8 cellular contexts compared by ENCODE assay signal in the genomic region with DNA sequence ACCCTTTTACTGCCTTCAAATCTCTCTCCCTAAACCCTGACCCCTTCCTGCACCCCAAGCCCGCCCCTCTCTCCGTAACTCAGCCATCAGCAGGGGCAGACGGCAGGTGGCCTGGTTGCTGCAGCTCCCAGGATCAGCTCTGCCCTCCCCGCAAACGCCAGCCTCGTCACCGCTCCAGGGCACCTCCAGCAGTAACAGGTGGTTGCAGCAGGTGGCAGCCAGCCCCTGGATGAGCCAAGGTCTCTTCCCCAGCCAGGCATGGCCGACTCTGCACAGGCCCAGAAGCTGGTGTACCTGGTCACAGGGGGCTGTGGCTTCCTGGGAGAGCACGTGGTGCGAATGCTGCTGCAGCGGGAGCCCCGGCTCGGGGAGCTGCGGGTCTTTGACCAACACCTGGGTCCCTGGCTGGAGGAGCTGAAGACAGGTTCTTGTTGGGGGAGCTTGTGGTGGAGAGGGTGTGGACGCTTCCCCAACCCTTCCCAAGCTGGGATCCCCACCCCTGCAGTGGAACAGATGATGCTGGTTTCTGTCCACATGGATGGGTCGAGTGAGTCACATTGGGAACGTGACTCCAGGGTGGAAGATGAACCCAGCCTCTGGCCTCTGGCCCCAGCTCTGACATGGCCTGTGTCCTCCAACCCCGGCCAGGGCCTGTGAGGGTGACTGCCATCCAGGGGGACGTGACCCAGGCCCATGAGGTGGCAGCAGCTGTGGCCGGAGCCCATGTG. TPM values are rescaled to one million over a fixed set of nuclear protein-coding genes. Genes with fewer than 3 reads are reported as not detected.
DNase-seq lines count a peak whose midpoint lies in the region; ATAC-seq and TF ChIP-seq lines count a peak whose summit lies in the region.

No MANE protein-coding gene starts in this region.

- no peaks in the 10 kb centered on the region for H3K4me1 Mint-ChIP-seq in activated T-helper 17 cell treated with anti-CD3 and anti-CD28 coated beads, Interleukin-2, amount 50 U/mL, for 72 hours

- peaks cover 32% of the 10 kb centered on the region for H3K4me1 ChIP-seq in suprapubic skin

- H3K9me3 ChIP-seq in suprapubic skin, result no peaks in the 10 kb centered on the region

- peaks cover 40% of the 10 kb centered on the region for H3K36me3 ChIP-seq in suprapubic skin

- no peaks in the 10 kb centered on the region for H3K9me3 Mint-ChIP-seq in activated T-helper 17 cell treated with anti-CD3 and anti-CD28 coated beads, Interleukin-2, amount 50 U/mL, for 72 hours

- no peaks in the 10 kb centered on the region for H3K27me3 ChIP-seq in suprapubic skin

- no peaks in the 10 kb centered on the region for H3K27me3 Mint-ChIP-seq in activated T-helper 17 cell treated with anti-CD3 and anti-CD28 coated beads, Interleukin-2, amount 50 U/mL, for 72 hours

- 41% methylated on average over 11 of the region's 20 CpGs for WGBS in suprapubic skin

- TF ChIP-seq POLR2A in NB4 (IDR thresholded peaks at IDR 0.05; ENCODE audit: extremely low read depth, insufficient read length) (no peak), suprapubic skin (IDR thresholded peaks at IDR 0.05) (no peak)

- H3K27ac Mint-ChIP-seq in activated T-helper 17 cell treated with anti-CD3 and anti-CD28 coated beads, Interleukin-2, amount 50 U/mL, for 72 hours, result no peak overlapping the region

- TF ChIP-seq CTCF in NB4 (IDR thresholded peaks at IDR 0.05; ENCODE audit: low read depth, low read length), result no peak
- TF ChIP-seq CTCF in suprapubic skin (IDR thresholded peaks at IDR 0.05), result no peak

- TF ChIP-seq EP300 in suprapubic skin (IDR thresholded peaks at IDR 0.05), result no peak

- DNase-seq in COLO668 (lab: John Stamatoyannopoulos, UW; ENCODE audit: unreplicated experiment), result peak; percentile 88
- peak; percentile 38 for DNase-seq in NB4 (ENCODE audit: low read depth)
- DNase-seq in iPS-NIHi11 (ENCODE audit: low spot score), result peak; percentile 87
- DNase-seq in suprapubic skin (ENCODE audit: low spot score in 2 of 2), result peak in 1 of 2 donors; percentile 78
- DNase-seq in stimulated activated CD4-positive, alpha-beta T cell treated with anti-CD3 and anti-CD28 coated beads, Interleukin-1b, Interleukin-23, amount 100 ng/mL, for 48 hours, result no peak
- DNase-seq in GM19238 (ENCODE audit: insufficient read length, low spot score), result no peak

- H3K27ac ChIP-seq in suprapubic skin, result peak overlapping the region; percentile 70

- H3K4me3 Mint-ChIP-seq in activated T-helper 17 cell treated with anti-CD3 and anti-CD28 coated beads, Interleukin-2, amount 50 U/mL, for 72 hours, result peak overlapping the region; percentile 32

- ATAC-seq in activated T-helper 17 cell treated with anti-CD3 and anti-CD28 coated beads, Interleukin-2, amount 50 U/mL, for 72 hours (replicated peaks), result peak; percentile 30
- no peak for ATAC-seq in HG02938 (IDR thresholded peaks at IDR 0.05; ENCODE audit: unreplicated experiment)

- H3K36me3 Mint-ChIP-seq in activated T-helper 17 cell treated with anti-CD3 and anti-CD28 coated beads, Interleukin-2, amount 50 U/mL, for 72 hours (ENCODE audit: low read depth), result peaks cover 36% of the 10 kb centered on the region

- no peak overlapping the region for H3K4me3 ChIP-seq in NB4 (ENCODE audit: low read depth, low read length)
- H3K4me3 ChIP-seq in suprapubic skin, result peak overlapping the region; percentile 55

RNA-seq across cellular contexts. Expression of a gene that starts 0.6 kb away (rescaled TPM):
- 1 to 10 TPM; 8.8 TPM for total RNA-seq in activated T-helper 17 cell treated with anti-CD3 and anti-CD28 coated beads, Interleukin-2, amount 50 U/mL, for 72 hours
- total RNA-seq in suprapubic skin, result 10 to 100 TPM; 13.2 to 20.8 (median 16.0) TPM

RNA-seq across cellular contexts. Expression of a gene that starts 24.9 kb away (rescaled TPM):
- total RNA-seq in activated T-helper 17 cell treated with anti-CD3 and anti-CD28 coated beads, Interleukin-2, amount 50 U/mL, for 72 hours, result under 1 TPM; 0.17 to 0.95 TPM
- 1 to 10 TPM in 2 of 4 donors, under 1 TPM in 2; 0.55 to 3.5 (median 2.0) TPM for total RNA-seq in suprapubic skin

RNA-seq across cellular contexts. Expression of a gene that starts 28.0 kb away (rescaled TPM):
- 10 to 100 TPM; 27.5 to 33.7 TPM for total RNA-seq in activated T-helper 17 cell treated with anti-CD3 and anti-CD28 coated beads, Interleukin-2, amount 50 U/mL, for 72 hours
- total RNA-seq in suprapubic skin, result 10 to 100 TPM; 12.5 to 14.7 (median 13.7) TPM

RNA-seq across cellular contexts. Expression of a gene that starts 36.7 kb away (rescaled TPM):
- 10 to 100 TPM; 12.4 to 25.8 TPM for total RNA-seq in activated T-helper 17 cell treated with anti-CD3 and anti-CD28 coated beads, Interleukin-2, amount 50 U/mL, for 72 hours
- total RNA-seq in suprapubic skin, result 10 to 100 TPM; 25.7 to 41.0 (median 32.7) TPM

RNA-seq across cellular contexts. Expression of a gene that starts 47.8 kb away (rescaled TPM):
- total RNA-seq in activated T-helper 17 cell treated with anti-CD3 and anti-CD28 coated beads, Interleukin-2, amount 50 U/mL, for 72 hours, result 10 to 100 TPM; 49.4 to 76.9 TPM
- 100 to 1,000 TPM in 1 of 4 donors, 10 to 100 TPM in 3; 32.5 to 118 (median 47.8) TPM for total RNA-seq in suprapubic skin

Comparison
In these comparisons a context has a peak if more than half of its experiments do, and no peak if none do; other contexts are left out.
1. DNase-seq: peak in COLO668 (single experiment), NB4 (single experiment) and iPS-NIHi11 (single experiment); none in stimulated activated CD4-positive, alpha-beta T cell treated with anti-CD3 and anti-CD28 coated beads, Interleukin-1b, Interleukin-23, amount 100 ng/mL, for 48 hours (single experiment) and GM19238 (single experiment).